In the genomic region with DNA sequence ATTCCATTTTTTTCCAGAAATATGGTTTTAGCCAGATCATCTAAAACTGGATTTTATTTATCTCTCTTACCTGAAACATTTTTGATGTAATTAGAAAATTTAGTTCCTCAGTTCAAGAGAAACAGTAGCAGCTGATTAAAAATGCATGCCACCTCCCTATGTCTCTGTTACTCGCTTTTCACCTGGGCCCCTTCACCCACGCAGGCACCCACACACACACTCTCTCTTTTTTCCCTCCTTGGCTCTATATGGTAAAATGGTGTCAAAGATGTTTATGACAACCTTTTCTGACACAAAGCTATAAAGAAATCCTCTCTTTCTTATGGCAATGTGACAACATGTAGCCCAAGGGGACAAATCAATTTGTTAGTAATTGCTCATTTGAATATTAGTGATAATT, we compare ENCODE assay signal across 14 cellular contexts. TPM values are rescaled to one million over a fixed set of nuclear protein-coding genes. Genes with fewer than 3 reads are reported as not detected.
A peak's percentile ranks its signal among the peaks of the same experiment; 100 is the strongest.
DNase-seq lines count a peak whose midpoint lies in the region; ATAC-seq and TF ChIP-seq lines count a peak whose summit lies in the region.
"Had no signal": no experiment of that assay in that cellular context is flagged by ENCODE, and none has a peak within 500 bp of the region (broad histone marks: within the 10 kb centered on the region; RNA-seq: fewer than 3 reads in every experiment).

No MANE protein-coding gene starts in this region.

- no peak for TF ChIP-seq CTCF in activated CD8-positive, alpha-beta T cell treated with anti-CD3 and anti-CD28 coated beads for 36 hours (IDR thresholded peaks at IDR 0.05)
- no peak for TF ChIP-seq CTCF in HEK293 (tag by site-specific recombination; IDR thresholded peaks at IDR 0.05)
- TF ChIP-seq CTCF in dorsolateral prefrontal cortex (IDR thresholded peaks at IDR 0.05 in 54 of 56, conservative IDR thresholded peaks at IDR 0.05 in 2 of 56; ENCODE audit: low read depth in 1 of 56, partially characterized antibody in 56 of 56): no peak

- intact Hi-C loops in activated CD8-positive, alpha-beta T cell treated with anti-CD3 and anti-CD28 coated beads for 36 hours (cut with micrococcal nuclease): no loop called here
- intact Hi-C loops in dorsolateral prefrontal cortex (cut with DNase I): loop anchor here in 1 of 2 donors (5.0 kb wide), 1 partner anchor 109 kb away; no protein-coding TSS in a partner anchor

- H3K36me3 Mint-ChIP-seq in activated CD8-positive, alpha-beta T cell treated with anti-CD3 and anti-CD28 coated beads for 36 hours (ENCODE audit: low read depth): peaks cover 2% of the 10 kb centered on the region
- peaks cover 2% of the 10 kb centered on the region for H3K36me3 Mint-ChIP-seq in activated CD8-positive, alpha-beta T cell treated with anti-CD3 and anti-CD28 coated beads, Interleukin-2, amount 10 ng/mL, durations not matched to agents 7 days and 5 days (ENCODE audit: low read depth)
- H3K36me3 Mint-ChIP-seq: CD4-positive, CD25-positive, alpha-beta regulatory T cell had no signal

- peaks cover 5% of the 10 kb centered on the region for H3K4me1 Mint-ChIP-seq in activated CD8-positive, alpha-beta T cell treated with anti-CD3 and anti-CD28 coated beads for 36 hours (ENCODE audit: low read depth)
- no peaks in the 10 kb centered on the region for H3K4me1 Mint-ChIP-seq in activated CD8-positive, alpha-beta T cell treated with anti-CD3 and anti-CD28 coated beads, Interleukin-2, amount 10 ng/mL, durations not matched to agents 7 days and 5 days (ENCODE audit: low read depth)
- H3K4me1 Mint-ChIP-seq: CD4-positive, CD25-positive, alpha-beta regulatory T cell had no signal

- POLR2A ChIA-PET in activated CD8-positive, alpha-beta T cell treated with anti-CD3 and anti-CD28 coated beads for 36 hours (lab: Charles Lee): no interaction called here
- POLR2A ChIA-PET in activated CD8-positive, alpha-beta T cell treated with anti-CD3 and anti-CD28 coated beads, Interleukin-2, amount 10 ng/mL, durations not matched to agents 7 days and 5 days (lab: Charles Lee): no interaction called here
- POLR2A ChIA-PET in HEK293 (lab: Yijun Ruan, JAX): no interaction called here

- no peak for ATAC-seq in activated CD8-positive, alpha-beta T cell treated with anti-CD3 and anti-CD28 coated beads for 36 hours
- ATAC-seq in activated CD8-positive, alpha-beta T cell treated with anti-CD3 and anti-CD28 coated beads, Interleukin-2, amount 10 ng/mL, durations not matched to agents 7 days and 5 days: no peak
- no peak for ATAC-seq in GM21515 (IDR thresholded peaks at IDR 0.05; ENCODE audit: unreplicated experiment)
- ATAC-seq in GM21786 (IDR thresholded peaks at IDR 0.05; ENCODE audit: unreplicated experiment): no peak

- no peaks in the 10 kb centered on the region for H3K36me3 ChIP-seq in HEK293 (ENCODE audit: control insufficient read depth in 2 of 2, insufficient read depth in 1 of 2, low read length in 2 of 2)

- H3K27ac Mint-ChIP-seq in activated CD8-positive, alpha-beta T cell treated with anti-CD3 and anti-CD28 coated beads for 36 hours: no peak overlapping the region
- H3K27ac Mint-ChIP-seq in activated CD8-positive, alpha-beta T cell treated with anti-CD3 and anti-CD28 coated beads, Interleukin-2, amount 10 ng/mL, durations not matched to agents 7 days and 5 days: no peak overlapping the region
- H3K27ac Mint-ChIP-seq: H9 had no signal

- H3K27ac ChIP-seq in HEK293 (ENCODE audit: extremely low read depth, low read depth, low read length) (no peak overlapping the region), dorsolateral prefrontal cortex (peak overlapping the region in 33 of 59 donors; percentile 6 to 99 (median 54))
- H3K27ac ChIP-seq: BLaER1 treated with 17β-estradiol and CSF1 and Interleukin-3, amounts not matched to agents 10 nM and 100 nM had no signal

- CTCF ChIA-PET in activated CD8-positive, alpha-beta T cell treated with anti-CD3 and anti-CD28 coated beads for 36 hours (lab: Charles Lee): no interaction called here
- CTCF ChIA-PET in activated CD8-positive, alpha-beta T cell treated with anti-CD3 and anti-CD28 coated beads, Interleukin-2, amount 10 ng/mL, durations not matched to agents 7 days and 5 days (lab: Charles Lee): no interaction called here
- CTCF ChIA-PET in HEK293 (lab: Yijun Ruan, JAX): interaction anchor here (0.7 kb wide), 1 partner anchor 191 kb away, joined by 3 read pairs; no protein-coding TSS in a partner anchor

- peaks cover 5% of the 10 kb centered on the region for H3K27me3 Mint-ChIP-seq in activated CD8-positive, alpha-beta T cell treated with anti-CD3 and anti-CD28 coated beads for 36 hours
- peaks cover 5% of the 10 kb centered on the region for H3K27me3 Mint-ChIP-seq in activated CD8-positive, alpha-beta T cell treated with anti-CD3 and anti-CD28 coated beads, Interleukin-2, amount 10 ng/mL, durations not matched to agents 7 days and 5 days (ENCODE audit: low read depth)

- peak; percentile 33 for DNase-seq in activated CD8-positive, alpha-beta T cell treated with anti-CD3 and anti-CD28 coated beads for 36 hours
- no peak for DNase-seq in activated CD8-positive, alpha-beta T cell treated with anti-CD3 and anti-CD28 coated beads, Interleukin-2, amount 10 ng/mL, durations not matched to agents 7 days and 5 days
- DNase-seq in dorsolateral prefrontal cortex (no peak), putamen (ENCODE audit: low spot score) (peak; percentile 72)
- DNase-seq: ACHN; CD4-positive, CD25-positive, alpha-beta regulatory T cell; DMS53; GOT3; H9; IMR-90 had no signal

- H3K9me3 Mint-ChIP-seq in activated CD8-positive, alpha-beta T cell treated with anti-CD3 and anti-CD28 coated beads for 36 hours: peaks cover 16% of the 10 kb centered on the region
- peaks cover 6% of the 10 kb centered on the region for H3K9me3 Mint-ChIP-seq in activated CD8-positive, alpha-beta T cell treated with anti-CD3 and anti-CD28 coated beads, Interleukin-2, amount 10 ng/mL, durations not matched to agents 7 days and 5 days (ENCODE audit: insufficient read depth)

- H3K4me3 Mint-ChIP-seq in activated CD8-positive, alpha-beta T cell treated with anti-CD3 and anti-CD28 coated beads for 36 hours: no peak overlapping the region
- H3K4me3 Mint-ChIP-seq in activated CD8-positive, alpha-beta T cell treated with anti-CD3 and anti-CD28 coated beads, Interleukin-2, amount 10 ng/mL, durations not matched to agents 7 days and 5 days: no peak overlapping the region
- H3K4me3 Mint-ChIP-seq: CD4-positive, CD25-positive, alpha-beta regulatory T cell; H9 had no signal

- no peaks in the 10 kb centered on the region for H3K9me3 ChIP-seq in HEK293 (ENCODE audit: control insufficient read depth, insufficient read depth, low read depth, low read length)

- no peaks in the 10 kb centered on the region for H3K27me3 ChIP-seq in dorsolateral prefrontal cortex
- H3K27me3 ChIP-seq: BLaER1 treated with 17β-estradiol and CSF1 and Interleukin-3, amounts not matched to agents 10 nM and 100 nM had no signal

- H3K4me1 ChIP-seq in HEK293 (ENCODE audit: control insufficient read depth, insufficient read depth, low read length): no peaks in the 10 kb centered on the region

- H3K4me3 ChIP-seq in HEK293 (ENCODE audit: low read depth, low read length): no peak overlapping the region
- peak overlapping the region in 16 of 59 donors; percentile 1 to 53 (median 26) for H3K4me3 ChIP-seq in dorsolateral prefrontal cortex
- H3K4me3 ChIP-seq: BLaER1 treated with 17β-estradiol and CSF1 and Interleukin-3, amounts not matched to agents 10 nM and 100 nM had no signal

TF ChIP-seq in HEK293, 187 proteins besides CTCF, POLR2A, EP300 and RAD21:
- peak; percentile 60 for TF ChIP-seq EGR2 (tag by site-specific recombination; IDR thresholded peaks at IDR 0.05; ENCODE audit: low read depth)
- peak; percentile 62 for TF ChIP-seq ZFHX2 (tag by site-specific recombination; conservative IDR thresholded peaks at IDR 0.05)
- no peak for TF ChIP-seq WT1 (tag by site-specific recombination; IDR thresholded peaks at IDR 0.05)

RNA-seq across cellular contexts. Expression of gene SGK1, which starts 5.8 kb away (rescaled TPM):
- 10 to 100 TPM; 46.4 to 53.4 TPM for total RNA-seq in activated CD8-positive, alpha-beta T cell treated with anti-CD3 and anti-CD28 coated beads for 36 hours
- total RNA-seq in activated CD8-positive, alpha-beta T cell treated with anti-CD3 and anti-CD28 coated beads, Interleukin-2, amount 10 ng/mL, durations not matched to agents 7 days and 5 days: 10 to 100 TPM; 21.2 to 23.2 TPM
- 100 to 1,000 TPM in 82 of 120 experiments, 10 to 100 TPM in 38; 31.4 to 701 (median 120) TPM for total RNA-seq in dorsolateral prefrontal cortex

Comparison
In these comparisons a context has a peak if more than half of its experiments do, and no peak if none do; other contexts are left out.
1. DNase-seq: peak in activated CD8-positive, alpha-beta T cell treated with anti-CD3 and anti-CD28 coated beads for 36 hours (single experiment) and putamen (single experiment); none in activated CD8-positive, alpha-beta T cell treated with anti-CD3 and anti-CD28 coated beads, Interleukin-2, amount 10 ng/mL, durations not matched to agents 7 days and 5 days (single experiment) and dorsolateral prefrontal cortex (0 of 10).